In the genomic region with DNA sequence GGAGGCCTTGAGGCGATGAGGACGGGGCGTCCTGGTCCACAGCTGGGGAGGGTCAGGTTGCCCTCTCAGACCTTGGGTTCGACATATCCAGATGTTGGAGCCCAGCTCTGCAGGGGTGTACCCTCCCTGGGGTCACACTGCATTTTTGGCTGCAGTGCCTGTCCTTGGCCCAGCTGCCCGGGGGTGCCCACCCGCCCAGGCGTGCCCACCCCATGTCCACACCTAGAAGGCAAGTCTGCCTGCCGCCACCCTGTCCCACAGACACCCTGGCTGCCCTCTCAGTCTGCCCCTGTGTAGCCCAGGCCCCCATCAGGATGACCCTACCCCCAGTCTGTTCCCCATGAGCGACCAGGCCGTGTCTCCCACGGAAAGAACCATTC, we compare ENCODE assay signal across 19 cellular contexts. TPM values are rescaled to one million over a fixed set of nuclear protein-coding genes. Genes with fewer than 3 reads are reported as not detected.
DNase-seq lines count a peak whose midpoint lies in the region; ATAC-seq and TF ChIP-seq lines count a peak whose summit lies in the region.
"Had no signal": no experiment of that assay in that cellular context is flagged by ENCODE, and none has a peak within 500 bp of the region (broad histone marks: within the 10 kb centered on the region; RNA-seq: fewer than 3 reads in every experiment).

No MANE protein-coding gene starts in this region.

- intact Hi-C loops in dendritic cell treated with granulocyte-macrophage colony-stimulating factor and Interleukin-4, amounts not matched to agents 40 ng/mL and 50 ng/mL, for 4 days (cut with micrococcal nuclease): no loop called here
- intact Hi-C loops in uterus (cut with DNase I; ENCODE audit: low total_unique reads): no loop called here

- TF ChIP-seq CTCF in uterus (IDR thresholded peaks at IDR 0.05): no peak

- CTCF ChIA-PET in activated naive CD4-positive, alpha-beta T cell treated with anti-CD3 and anti-CD28 coated beads, Interleukin-2, amount 10 ng/mL, durations not matched to agents 7 days and 5 days (lab: Charles Lee): interaction anchor here (0.6 to 2.1 kb wide), 2 partner anchors 23 to 27 kb away, joined by 3 to 8 read pairs; no protein-coding TSS in a partner anchor

- peak overlapping the region; percentile 35 for H3K4me3 Mint-ChIP-seq in activated naive CD4-positive, alpha-beta T cell treated with anti-CD3 and anti-CD28 coated beads, Interleukin-2, amount 10 ng/mL, durations not matched to agents 7 days and 5 days
- H3K4me3 Mint-ChIP-seq in IgD-negative memory B cell: peak overlapping the region; percentile 92 to 100 (median 98)
- peak overlapping the region; percentile 55 for H3K4me3 Mint-ChIP-seq in dendritic cell treated with granulocyte-macrophage colony-stimulating factor and Interleukin-4, amounts not matched to agents 40 ng/mL and 50 ng/mL, for 4 days
- H3K4me3 Mint-ChIP-seq in stimulated activated effector memory CD8-positive, alpha-beta T cell treated with anti-CD3 and anti-CD28 coated beads, Interleukin-12 subunit alpha, Interleukin-12 subunit beta, amount 100 ng/mL, for 72 hours: peak overlapping the region; percentile 99
- H3K4me3 Mint-ChIP-seq: activated naive CD4-positive, alpha-beta T cell treated with anti-CD3 and anti-CD28 coated beads for 36 hours had no signal

- no peak for TF ChIP-seq POLR2A in uterus (IDR thresholded peaks at IDR 0.05)

- H3K36me3 Mint-ChIP-seq in activated naive CD4-positive, alpha-beta T cell treated with anti-CD3 and anti-CD28 coated beads, Interleukin-2, amount 10 ng/mL, durations not matched to agents 7 days and 5 days: peaks cover 30% of the 10 kb centered on the region
- peaks cover 4% of the 10 kb centered on the region for H3K36me3 Mint-ChIP-seq in IgD-negative memory B cell
- peaks cover 48% of the 10 kb centered on the region for H3K36me3 Mint-ChIP-seq in dendritic cell treated with granulocyte-macrophage colony-stimulating factor and Interleukin-4, amounts not matched to agents 40 ng/mL and 50 ng/mL, for 4 days (ENCODE audit: low read depth)
- H3K36me3 Mint-ChIP-seq in stimulated activated effector memory CD8-positive, alpha-beta T cell treated with anti-CD3 and anti-CD28 coated beads, Interleukin-12 subunit alpha, Interleukin-12 subunit beta, amount 100 ng/mL, for 72 hours: no peaks in the 10 kb centered on the region

- no peaks in the 10 kb centered on the region for H3K9me3 ChIP-seq in uterus
- H3K9me3 ChIP-seq: body of pancreas had no signal

- H3K27me3 Mint-ChIP-seq in activated naive CD4-positive, alpha-beta T cell treated with anti-CD3 and anti-CD28 coated beads, Interleukin-2, amount 10 ng/mL, durations not matched to agents 7 days and 5 days: no peaks in the 10 kb centered on the region
- peaks cover 1% of the 10 kb centered on the region for H3K27me3 Mint-ChIP-seq in IgD-negative memory B cell
- H3K27me3 Mint-ChIP-seq in dendritic cell treated with granulocyte-macrophage colony-stimulating factor and Interleukin-4, amounts not matched to agents 40 ng/mL and 50 ng/mL, for 4 days: no peaks in the 10 kb centered on the region

- DNase-seq in activated naive CD4-positive, alpha-beta T cell treated with anti-CD3 and anti-CD28 coated beads, Interleukin-2, amount 10 ng/mL, durations not matched to agents 7 days and 5 days: no peak
- no peak for DNase-seq in activated naive CD4-positive, alpha-beta T cell (lab: John Stamatoyannopoulos, UW)
- DNase-seq in stimulated activated effector memory CD8-positive, alpha-beta T cell treated with anti-CD3 and anti-CD28 coated beads, Interleukin-12 subunit alpha, Interleukin-12 subunit beta, amount 100 ng/mL, for 72 hours (ENCODE audit: low spot score in 2 of 2): no peak
- no peak for DNase-seq in uterus
- no peak for DNase-seq in NCI-H226
- DNase-seq: activated naive CD4-positive, alpha-beta T cell treated with anti-CD3 and anti-CD28 coated beads for 36 hours; body of pancreas; erythroblast; HCEC 1CT; NCI-H1694; NCI-H446; stimulated activated CD4-positive, alpha-beta T cell treated with anti-CD3 and anti-CD28 coated beads, Interleukin-15, amount 100 ng/mL, for 24 hours had no signal

- H3K27ac ChIP-seq in uterus: no peak overlapping the region
- H3K27ac ChIP-seq: body of pancreas had no signal

- H3K27me3 ChIP-seq in uterus: no peaks in the 10 kb centered on the region
- H3K27me3 ChIP-seq: body of pancreas had no signal

- no peak overlapping the region for H3K4me3 ChIP-seq in uterus
- H3K4me3 ChIP-seq: body of pancreas had no signal

- H3K9me3 Mint-ChIP-seq in activated naive CD4-positive, alpha-beta T cell treated with anti-CD3 and anti-CD28 coated beads, Interleukin-2, amount 10 ng/mL, durations not matched to agents 7 days and 5 days: no peaks in the 10 kb centered on the region
- no peaks in the 10 kb centered on the region for H3K9me3 Mint-ChIP-seq in IgD-negative memory B cell
- no peaks in the 10 kb centered on the region for H3K9me3 Mint-ChIP-seq in dendritic cell treated with granulocyte-macrophage colony-stimulating factor and Interleukin-4, amounts not matched to agents 40 ng/mL and 50 ng/mL, for 4 days
- no peaks in the 10 kb centered on the region for H3K9me3 Mint-ChIP-seq in stimulated activated effector memory CD8-positive, alpha-beta T cell treated with anti-CD3 and anti-CD28 coated beads, Interleukin-12 subunit alpha, Interleukin-12 subunit beta, amount 100 ng/mL, for 72 hours
- H3K9me3 Mint-ChIP-seq: activated naive CD4-positive, alpha-beta T cell treated with anti-CD3 and anti-CD28 coated beads for 36 hours had no signal

- H3K4me1 ChIP-seq in uterus: no peaks in the 10 kb centered on the region
- H3K4me1 ChIP-seq: body of pancreas had no signal

- H3K4me1 Mint-ChIP-seq in activated naive CD4-positive, alpha-beta T cell treated with anti-CD3 and anti-CD28 coated beads, Interleukin-2, amount 10 ng/mL, durations not matched to agents 7 days and 5 days: peaks cover 39% of the 10 kb centered on the region
- peaks cover 10 to 26% (median 23%) of the 10 kb centered on the region in 3 donors for H3K4me1 Mint-ChIP-seq in IgD-negative memory B cell
- peaks cover 78% of the 10 kb centered on the region for H3K4me1 Mint-ChIP-seq in dendritic cell treated with granulocyte-macrophage colony-stimulating factor and Interleukin-4, amounts not matched to agents 40 ng/mL and 50 ng/mL, for 4 days (ENCODE audit: low read depth)
- H3K4me1 Mint-ChIP-seq in stimulated activated effector memory CD8-positive, alpha-beta T cell treated with anti-CD3 and anti-CD28 coated beads, Interleukin-12 subunit alpha, Interleukin-12 subunit beta, amount 100 ng/mL, for 72 hours: peaks cover 41% of the 10 kb centered on the region

- H3K27ac Mint-ChIP-seq in activated naive CD4-positive, alpha-beta T cell treated with anti-CD3 and anti-CD28 coated beads, Interleukin-2, amount 10 ng/mL, durations not matched to agents 7 days and 5 days: no peak overlapping the region
- H3K27ac Mint-ChIP-seq in IgD-negative memory B cell: peak overlapping the region in 2 of 3 donors; percentile 81 to 95
- H3K27ac Mint-ChIP-seq in dendritic cell treated with granulocyte-macrophage colony-stimulating factor and Interleukin-4, amounts not matched to agents 40 ng/mL and 50 ng/mL, for 4 days: peak overlapping the region; percentile 36
- H3K27ac Mint-ChIP-seq in stimulated activated effector memory CD8-positive, alpha-beta T cell treated with anti-CD3 and anti-CD28 coated beads, Interleukin-12 subunit alpha, Interleukin-12 subunit beta, amount 100 ng/mL, for 72 hours: peak overlapping the region; percentile 96
- H3K27ac Mint-ChIP-seq: activated naive CD4-positive, alpha-beta T cell treated with anti-CD3 and anti-CD28 coated beads for 36 hours had no signal

- H3K36me3 ChIP-seq in uterus: no peaks in the 10 kb centered on the region

- no peak for ATAC-seq in stimulated activated effector memory CD8-positive, alpha-beta T cell treated with anti-CD3 and anti-CD28 coated beads, Interleukin-12 subunit alpha, Interleukin-12 subunit beta, amount 100 ng/mL, for 72 hours
- no peak for ATAC-seq in GM18517 (IDR thresholded peaks at IDR 0.05; ENCODE audit: unreplicated experiment)
- ATAC-seq: body of pancreas had no signal

RNA-seq across cellular contexts. Expression of a gene that starts 3.0 kb away (rescaled TPM):
- 841 TPM for polyA plus RNA-seq in IgD-negative memory B cell
- total RNA-seq in uterus: 100 to 1,000 TPM in 1 of 4 donors, 10 to 100 TPM in 3; 11.2 to 112 (median 25.1) TPM

RNA-seq across cellular contexts. Expression of a gene that starts 17.1 kb away (rescaled TPM):
- polyA plus RNA-seq in IgD-negative memory B cell: 8.0 TPM
- 1 to 10 TPM in 1 of 4 donors, under 1 TPM in 1, not detected in 2; 0.95 to 1.5 TPM for total RNA-seq in uterus
- total RNA-seq: activated naive CD4-positive, alpha-beta T cell treated with anti-CD3 and anti-CD28 coated beads for 36 hours; M059J had no signal

RNA-seq across cellular contexts. Expression of a gene that starts 21.1 kb away (rescaled TPM):
- polyA plus RNA-seq in IgD-negative memory B cell: not detected
- 1 to 10 TPM in 1 of 4 donors, not detected in 3; 2.0 TPM for total RNA-seq in uterus
- total RNA-seq: activated CD8-positive, alpha-beta memory T cell treated with anti-CD3 and anti-CD28 coated beads for 36 hours; activated naive CD4-positive, alpha-beta T cell treated with anti-CD3 and anti-CD28 coated beads for 36 hours; M059J had no signal

RNA-seq across cellular contexts. Expression of a gene that starts 35.8 kb away (rescaled TPM):
- 0.60 TPM for polyA plus RNA-seq in IgD-negative memory B cell
- not detected for total RNA-seq in uterus
- total RNA-seq: body of pancreas, HT-29, lower leg skin, M059J had no signal

Comparison
In these comparisons a context has a peak if more than half of its experiments do, and no peak if none do; other contexts are left out.
1. H3K4me3 Mint-ChIP-seq: peak in every context shown above with its lines; median percentile 99 in stimulated activated effector memory CD8-positive, alpha-beta T cell treated with anti-CD3 and anti-CD28 coated beads, Interleukin-12 subunit alpha, Interleukin-12 subunit beta, amount 100 ng/mL, for 72 hours; 98 in IgD-negative memory B cell; 55 in dendritic cell treated with granulocyte-macrophage colony-stimulating factor and Interleukin-4, amounts not matched to agents 40 ng/mL and 50 ng/mL, for 4 days; 35 in activated naive CD4-positive, alpha-beta T cell treated with anti-CD3 and anti-CD28 coated beads, Interleukin-2, amount 10 ng/mL, durations not matched to agents 7 days and 5 days.